ENCODE assay signal across 1 cellular context in genomic region chr5:61401726-61402125, GRCh38.
TF ChIP-seq lines count a peak whose summit lies in the region.

No MANE protein-coding gene starts in this region.

TF ChIP-seq in GM23338, 12 proteins besides CTCF, POLR2A, EP300 and RAD21 (continued from another document):
- no peak for TF ChIP-seq ETS1 (IDR thresholded peaks at IDR 0.05)
- TF ChIP-seq NANOG (IDR thresholded peaks at IDR 0.05; ENCODE audit: borderline replicate concordance): no peak
- TF ChIP-seq EZH2phosphoT487 (IDR thresholded peaks at IDR 0.05; ENCODE audit: unreplicated experiment): no peak
